ENCODE assay signal across 16 cellular contexts in the genomic region with DNA sequence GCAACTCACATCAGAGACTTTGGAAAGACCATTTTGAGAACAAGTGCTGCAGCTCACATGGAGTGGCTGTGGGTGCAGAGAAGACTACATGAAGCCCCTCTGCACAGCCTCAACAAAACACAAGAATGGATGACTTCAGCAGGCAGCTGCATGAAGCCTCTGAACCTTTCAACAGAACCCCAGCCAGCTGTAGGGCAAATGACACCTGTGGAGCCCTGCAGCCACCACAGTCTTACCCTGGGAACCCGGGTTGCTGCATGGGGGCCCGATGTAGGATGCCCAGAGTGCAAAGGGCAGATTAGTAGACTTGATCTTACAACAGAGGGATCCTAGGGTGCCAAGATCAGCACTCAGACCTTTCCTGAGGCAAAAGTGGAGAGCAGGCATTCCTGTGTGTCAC.
DNase-seq lines count a peak whose midpoint lies in the region; ATAC-seq and TF ChIP-seq lines count a peak whose summit lies in the region.
"Had no signal": no experiment of that assay in that cellular context is flagged by ENCODE, and none has a peak within 500 bp of the region (broad histone marks: within the 10 kb centered on the region; RNA-seq: fewer than 3 reads in every experiment).

No MANE protein-coding gene starts in this region.

- DNase-seq in activated naive CD4-positive, alpha-beta T cell treated with anti-CD3 and anti-CD28 coated beads for 36 hours: no peak
- no peak for DNase-seq in activated naive CD4-positive, alpha-beta T cell treated with anti-CD3 and anti-CD28 coated beads, Interleukin-2, amount 10 ng/mL, durations not matched to agents 7 days and 5 days
- DNase-seq in NAMALWA (ENCODE audit: low spot score): peak; percentile 47
- peak; percentile 21 for DNase-seq in lung (ENCODE audit: low spot score)
- peak in 1 of 2 donors; percentile 4 for DNase-seq in stimulated activated naive CD8-positive, alpha-beta T cell treated with anti-CD3 and anti-CD28 coated beads, Interleukin-15, amount 100 ng/mL, for 72 hours
- DNase-seq in NCI-H510A (lab: John Stamatoyannopoulos, UW): no peak
- DNase-seq: DMS53, NCI-H1092 treated with DMSO at 0.1 percent for 48 hours, NCI-H1694 treated with DMSO at 0.1 percent for 48 hours, NCI-H524, Peyer's patch, SHP77 had no signal

- H3K27me3 ChIP-seq in lung (ENCODE audit: control insufficient read depth, insufficient read depth): no peaks in the 10 kb centered on the region
- H3K27me3 ChIP-seq: Peyer's patch had no signal

- H3K27me3 Mint-ChIP-seq in activated naive CD4-positive, alpha-beta T cell treated with anti-CD3 and anti-CD28 coated beads for 36 hours (ENCODE audit: low read depth): no peaks in the 10 kb centered on the region
- no peaks in the 10 kb centered on the region for H3K27me3 Mint-ChIP-seq in activated naive CD4-positive, alpha-beta T cell treated with anti-CD3 and anti-CD28 coated beads, Interleukin-2, amount 10 ng/mL, durations not matched to agents 7 days and 5 days
- H3K27me3 Mint-ChIP-seq in stimulated activated naive CD8-positive, alpha-beta T cell treated with anti-CD3 and anti-CD28 coated beads, Interleukin-15, amount 100 ng/mL, for 72 hours: no peaks in the 10 kb centered on the region

- WGBS in lung, 2 donors: 88 to 97% methylated on average over 2 of the region's 2 CpGs

- no peak overlapping the region for H3K27ac ChIP-seq in lung (ENCODE audit: low read depth in 1 of 2, low read length in 1 of 2)
- H3K27ac ChIP-seq: C4-2B, Peyer's patch had no signal

- ATAC-seq in lung (ENCODE audit: insufficient read depth, low FRiP score) (no peak), HG03460 (IDR thresholded peaks at IDR 0.05; ENCODE audit: unreplicated experiment) (no peak), GM21367 (IDR thresholded peaks at IDR 0.05; ENCODE audit: unreplicated experiment) (no peak)
- ATAC-seq in stimulated activated naive CD8-positive, alpha-beta T cell treated with anti-CD3 and anti-CD28 coated beads, Interleukin-15, amount 100 ng/mL, for 72 hours: no peak

- H3K36me3 ChIP-seq in lung (ENCODE audit: control insufficient read depth in 2 of 2, insufficient read depth in 2 of 2, low read length in 2 of 2): peaks cover 22 to 68% of the 10 kb centered on the region in 2 donors

- intact Hi-C loops in activated naive CD4-positive, alpha-beta T cell treated with anti-CD3 and anti-CD28 coated beads for 36 hours (cut with micrococcal nuclease): no loop called here

- no peaks in the 10 kb centered on the region for H3K9me3 Mint-ChIP-seq in activated naive CD4-positive, alpha-beta T cell treated with anti-CD3 and anti-CD28 coated beads for 36 hours
- H3K9me3 Mint-ChIP-seq in activated naive CD4-positive, alpha-beta T cell treated with anti-CD3 and anti-CD28 coated beads, Interleukin-2, amount 10 ng/mL, durations not matched to agents 7 days and 5 days: no peaks in the 10 kb centered on the region
- H3K9me3 Mint-ChIP-seq in stimulated activated naive CD8-positive, alpha-beta T cell treated with anti-CD3 and anti-CD28 coated beads, Interleukin-15, amount 100 ng/mL, for 72 hours: no peaks in the 10 kb centered on the region

- H3K9me3 ChIP-seq in lung (ENCODE audit: control insufficient read depth in 2 of 2, insufficient read depth in 1 of 2, low read length in 1 of 2): no peaks in the 10 kb centered on the region
- H3K9me3 ChIP-seq: HAP-1, Peyer's patch had no signal

- H3K27ac Mint-ChIP-seq in activated naive CD4-positive, alpha-beta T cell treated with anti-CD3 and anti-CD28 coated beads for 36 hours: peak overlapping the region; percentile 10
- no peak overlapping the region for H3K27ac Mint-ChIP-seq in activated naive CD4-positive, alpha-beta T cell treated with anti-CD3 and anti-CD28 coated beads, Interleukin-2, amount 10 ng/mL, durations not matched to agents 7 days and 5 days
- peak overlapping the region; percentile 22 to 86 for H3K27ac Mint-ChIP-seq in stimulated activated naive CD8-positive, alpha-beta T cell treated with anti-CD3 and anti-CD28 coated beads, Interleukin-15, amount 100 ng/mL, for 72 hours

- TF ChIP-seq CTCF in lung (IDR thresholded peaks at IDR 0.05; ENCODE audit: control extremely low read depth, extremely low read depth): no peak

- H3K4me3 Mint-ChIP-seq in activated naive CD4-positive, alpha-beta T cell treated with anti-CD3 and anti-CD28 coated beads for 36 hours: no peak overlapping the region
- no peak overlapping the region for H3K4me3 Mint-ChIP-seq in activated naive CD4-positive, alpha-beta T cell treated with anti-CD3 and anti-CD28 coated beads, Interleukin-2, amount 10 ng/mL, durations not matched to agents 7 days and 5 days
- H3K4me3 Mint-ChIP-seq in stimulated activated naive CD8-positive, alpha-beta T cell treated with anti-CD3 and anti-CD28 coated beads, Interleukin-15, amount 100 ng/mL, for 72 hours: no peak overlapping the region

- H3K36me3 Mint-ChIP-seq in activated naive CD4-positive, alpha-beta T cell treated with anti-CD3 and anti-CD28 coated beads for 36 hours (ENCODE audit: low read depth): peaks cover 6% of the 10 kb centered on the region
- peaks cover 35% of the 10 kb centered on the region for H3K36me3 Mint-ChIP-seq in activated naive CD4-positive, alpha-beta T cell treated with anti-CD3 and anti-CD28 coated beads, Interleukin-2, amount 10 ng/mL, durations not matched to agents 7 days and 5 days

- H3K4me1 Mint-ChIP-seq in activated naive CD4-positive, alpha-beta T cell treated with anti-CD3 and anti-CD28 coated beads for 36 hours (ENCODE audit: low read depth): no peaks in the 10 kb centered on the region
- no peaks in the 10 kb centered on the region for H3K4me1 Mint-ChIP-seq in activated naive CD4-positive, alpha-beta T cell treated with anti-CD3 and anti-CD28 coated beads, Interleukin-2, amount 10 ng/mL, durations not matched to agents 7 days and 5 days
- no peaks in the 10 kb centered on the region for H3K4me1 Mint-ChIP-seq in stimulated activated naive CD8-positive, alpha-beta T cell treated with anti-CD3 and anti-CD28 coated beads, Interleukin-15, amount 100 ng/mL, for 72 hours

- H3K4me3 ChIP-seq in lung: no peak overlapping the region
- H3K4me3 ChIP-seq: HAP-1, Peyer's patch had no signal

- CTCF ChIA-PET in activated naive CD4-positive, alpha-beta T cell treated with anti-CD3 and anti-CD28 coated beads for 36 hours (lab: Charles Lee): no interaction called here
- CTCF ChIA-PET in activated naive CD4-positive, alpha-beta T cell treated with anti-CD3 and anti-CD28 coated beads, Interleukin-2, amount 10 ng/mL, durations not matched to agents 7 days and 5 days (lab: Charles Lee): no interaction called here

- no peaks in the 10 kb centered on the region for H3K4me1 ChIP-seq in lung (ENCODE audit: control insufficient read depth in 2 of 2, insufficient read depth in 2 of 2, low read length in 2 of 2)
- H3K4me1 ChIP-seq: HAP-1, Peyer's patch had no signal

Comparison
In these comparisons a context has a peak if more than half of its experiments do, and no peak if none do; other contexts are left out.
1. DNase-seq: peak in NAMALWA (single experiment) and lung (single experiment); none in activated naive CD4-positive, alpha-beta T cell treated with anti-CD3 and anti-CD28 coated beads for 36 hours (single experiment), activated naive CD4-positive, alpha-beta T cell treated with anti-CD3 and anti-CD28 coated beads, Interleukin-2, amount 10 ng/mL, durations not matched to agents 7 days and 5 days (single experiment) and NCI-H510A (single experiment).